ENCODE assay signal across 1 cellular context in genomic region chr11:113874920-113875413, GRCh38.
TF ChIP-seq lines count a peak whose summit lies in the region.

No MANE protein-coding gene starts in this region.

TF ChIP-seq in GM23338, 12 proteins besides CTCF, POLR2A, EP300 and RAD21 (continued from another document):
- no peak for TF ChIP-seq ZNF331 (CRISPR knock-in tag; IDR thresholded peaks at IDR 0.05; ENCODE audit: low read depth)
- no peak for TF ChIP-seq STAT1 (IDR thresholded peaks at IDR 0.05; ENCODE audit: unreplicated experiment)
- TF ChIP-seq, protein P1, sequence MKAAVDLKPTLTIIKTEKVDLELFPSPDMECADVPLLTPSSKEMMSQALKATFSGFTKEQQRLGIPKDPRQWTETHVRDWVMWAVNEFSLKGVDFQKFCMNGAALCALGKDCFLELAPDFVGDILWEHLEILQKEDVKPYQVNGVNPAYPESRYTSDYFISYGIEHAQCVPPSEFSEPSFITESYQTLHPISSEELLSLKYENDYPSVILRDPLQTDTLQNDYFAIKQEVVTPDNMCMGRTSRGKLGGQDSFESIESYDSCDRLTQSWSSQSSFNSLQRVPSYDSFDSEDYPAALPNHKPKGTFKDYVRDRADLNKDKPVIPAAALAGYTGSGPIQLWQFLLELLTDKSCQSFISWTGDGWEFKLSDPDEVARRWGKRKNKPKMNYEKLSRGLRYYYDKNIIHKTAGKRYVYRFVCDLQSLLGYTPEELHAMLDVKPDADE (IDR thresholded peaks at IDR 0.05) = no peak
- TF ChIP-seq NANOG (IDR thresholded peaks at IDR 0.05; ENCODE audit: borderline replicate concordance) = no peak
- no peak for TF ChIP-seq EZH2 (IDR thresholded peaks at IDR 0.05; ENCODE audit: low read depth, unreplicated experiment)
- TF ChIP-seq ZNF114 (CRISPR knock-in tag; IDR thresholded peaks at IDR 0.05) = no peak
- no peak for TF ChIP-seq EZH2phosphoT487 (IDR thresholded peaks at IDR 0.05; ENCODE audit: unreplicated experiment)
- no peak for TF ChIP-seq CREB1 (CRISPR knock-in tag; IDR thresholded peaks at IDR 0.05; ENCODE audit: low read depth)
